8 cellular contexts compared by ENCODE assay signal in the genomic region with DNA sequence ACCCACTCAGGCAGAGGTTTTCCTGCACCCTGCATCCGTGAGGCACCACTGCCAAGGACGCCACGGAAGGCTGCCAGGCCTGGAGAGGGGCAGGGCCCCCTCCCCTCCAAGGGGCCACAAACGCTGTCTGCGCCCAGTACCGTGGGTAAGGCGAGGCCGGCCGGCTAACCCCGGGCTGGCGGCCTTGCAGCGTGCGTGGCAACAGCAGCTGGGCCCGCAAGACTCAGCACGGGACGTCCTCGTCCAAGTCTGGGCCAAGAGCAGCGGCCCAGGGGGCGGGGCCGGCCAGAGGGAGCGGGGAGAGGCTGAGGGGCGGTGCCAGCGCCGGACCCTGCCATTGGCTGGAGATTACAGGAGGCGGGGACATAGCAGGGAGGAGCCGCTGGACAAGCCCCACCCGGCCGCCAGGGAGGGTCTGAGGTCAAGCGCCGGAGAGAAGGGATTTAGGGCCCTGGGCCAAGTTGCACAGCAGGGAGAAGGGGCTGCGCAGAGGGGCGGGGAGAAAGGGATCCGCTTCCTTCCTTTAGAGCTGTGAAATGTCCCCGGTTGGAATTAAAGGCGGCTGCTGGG. TPM values are rescaled to one million over a fixed set of nuclear protein-coding genes. Genes with fewer than 3 reads are reported as not detected.
A peak's percentile ranks its signal among the peaks of the same experiment; 100 is the strongest.
DNase-seq lines count a peak whose midpoint lies in the region; ATAC-seq and TF ChIP-seq lines count a peak whose summit lies in the region.

No MANE protein-coding gene starts in this region.

- H3K27me3 ChIP-seq in adrenal gland, result no peaks in the 10 kb centered on the region

- peak; percentile 97 for ATAC-seq in HG02885 (IDR thresholded peaks at IDR 0.05; ENCODE audit: poor library complexity, unreplicated experiment)
- ATAC-seq in Right ventricle myocardium superior (ENCODE audit: poor library complexity), result peak; percentile 98

- peak overlapping the region in 1 of 4 donors; percentile 40 for H3K4me3 ChIP-seq in adrenal gland

- TF ChIP-seq POLR2A in adrenal gland (IDR thresholded peaks at IDR 0.05), result peak in 1 of 2 donors; percentile 67

- peak in 4 of 6 experiments; percentile 11 to 16 (median 14) for TF ChIP-seq CTCF in adrenal gland (IDR thresholded peaks at IDR 0.05)

- no peaks in the 10 kb centered on the region for H3K36me3 ChIP-seq in adrenal gland (replicated peaks in 1 of 2)

- H3K9me3 ChIP-seq in adrenal gland (replicated peaks in 1 of 3), result no peaks in the 10 kb centered on the region

- intact Hi-C loops in adrenal gland (cut with DNase I) (no loop called here), Right ventricle myocardium superior (cut with DNase I) (no loop called here)

- 4 to 17% (median 11%) methylated on average over 28 to 34 of the region's 35 CpGs for WGBS in adrenal gland, 4 donors

- H3K4me1 ChIP-seq in adrenal gland (replicated peaks in 1 of 2), result peaks cover 22 to 28% of the 10 kb centered on the region in 2 donors

- peak overlapping the region; percentile 48 to 88 (median 67) for H3K27ac ChIP-seq in adrenal gland

- DNase-seq in activated T-cell treated with anti-CD3 and anti-CD28 coated beads for 24 hours (ENCODE audit: low read depth) (peak; percentile 30), NCI-H446 (lab: John Stamatoyannopoulos, UW) (peak; percentile 86 to 93), adrenal gland (peak; percentile 96 to 98 (median 98)), Right ventricle myocardium superior (peak; percentile 98), non-pigmented ciliary epithelial cell (ENCODE audit: low read depth) (peak; percentile 37), NCI-H146 treated with DMSO at 0.1 percent for 48 hours (lab: John Stamatoyannopoulos, UW; ENCODE audit: unreplicated experiment) (no peak)
- DNase-seq in activated T-cell treated with anti-CD3 and anti-CD28 coated beads, Interleukin-2, amount 50 U/mL, for 1 hour, result no peak

RNA-seq across cellular contexts. Expression of a gene that starts 16.0 kb away (rescaled TPM):
- total RNA-seq in adrenal gland (10 to 100 TPM in 7 of 8 donors, 1 to 10 TPM in 1; 6.8 to 32.3 (median 26.4) TPM), Right ventricle myocardium superior (5.4 TPM)
- 10 to 100 TPM in 2 of 3 donors, 1 to 10 TPM in 1; 3.8 to 24.8 (median 14.8) TPM for polyA plus RNA-seq in adrenal gland

RNA-seq across cellular contexts. Expression of a gene that starts 31.1 kb away (rescaled TPM):
- total RNA-seq in adrenal gland, result 10 to 100 TPM; 35.6 to 89.0 (median 53.7) TPM
- 10 to 100 TPM; 23.9 to 72.5 (median 48.8) TPM for polyA plus RNA-seq in adrenal gland
- 64.8 TPM for total RNA-seq in Right ventricle myocardium superior

RNA-seq across cellular contexts. Expression of a gene that starts 37.9 kb away (rescaled TPM):
- total RNA-seq in adrenal gland (under 1 TPM in 1 of 8 donors, not detected in 7; 0.30 TPM), Right ventricle myocardium superior (not detected)
- not detected for polyA plus RNA-seq in adrenal gland

RNA-seq across cellular contexts. Expression of a gene that starts 39.2 kb away (rescaled TPM):
- total RNA-seq in adrenal gland (1 to 10 TPM in 3 of 8 donors, under 1 TPM in 4, not detected in 1; 0.24 to 2.1 (median 0.71) TPM), Right ventricle myocardium superior (1.9 TPM)
- 1 to 10 TPM in 1 of 3 donors, under 1 TPM in 1, not detected in 1; 0.56 to 1.0 TPM for polyA plus RNA-seq in adrenal gland

Comparison
In these comparisons a context has a peak if more than half of its experiments do, and no peak if none do; other contexts are left out.
1. DNase-seq: peak in activated T-cell treated with anti-CD3 and anti-CD28 coated beads for 24 hours (single experiment), NCI-H446 (2 of 2), adrenal gland (7 of 7), Right ventricle myocardium superior (single experiment) and non-pigmented ciliary epithelial cell (single experiment); none in activated T-cell treated with anti-CD3 and anti-CD28 coated beads, Interleukin-2, amount 50 U/mL, for 1 hour (single experiment) and NCI-H146 treated with DMSO at 0.1 percent for 48 hours (single experiment).